Comparison of ENCODE assay signal across 12 cellular contexts in genomic region chr14:24280797-24281460, GRCh38. TPM values are rescaled to one million over a fixed set of nuclear protein-coding genes. Genes with fewer than 3 reads are reported as not detected.
A peak's percentile ranks its signal among the peaks of the same experiment; 100 is the strongest.
DNase-seq lines count a peak whose midpoint lies in the region; ATAC-seq lines count a peak whose summit lies in the region.
"Had no signal": no experiment of that assay in that cellular context is flagged by ENCODE, and none has a peak within 500 bp of the region (broad histone marks: within the 10 kb centered on the region; RNA-seq: fewer than 3 reads in every experiment).

No MANE protein-coding gene starts in this region.

- no peak for DNase-seq in CD4-positive, CD25-positive, alpha-beta regulatory T cell
- DNase-seq in adipocyte (ENCODE audit: low read depth) (peak; percentile 42), immature natural killer cell (no peak), HCEC 1CT (no peak)
- DNase-seq: brain microvascular endothelial cell, endodermal cell, hypothalamus, natural killer cell, sigmoid colon had no signal

- H3K27ac ChIP-seq in CD4-positive, CD25-positive, alpha-beta regulatory T cell (ENCODE audit: insufficient read depth, low read length, poor library complexity, severe bottlenecking): no peak overlapping the region
- H3K27ac ChIP-seq: brain microvascular endothelial cell, sigmoid colon had no signal

- H3K27ac Mint-ChIP-seq in CD4-positive, CD25-positive, alpha-beta regulatory T cell: peak overlapping the region in 2 of 3 donors; percentile 55 to 83
- H3K27ac Mint-ChIP-seq in immature natural killer cell: peak overlapping the region; percentile 43 to 76 (median 61)
- H3K27ac Mint-ChIP-seq: endodermal cell had no signal

- H3K36me3 ChIP-seq in CD4-positive, CD25-positive, alpha-beta regulatory T cell (ENCODE audit: control insufficient read depth, insufficient read depth, low read length): no peaks in the 10 kb centered on the region
- no peaks in the 10 kb centered on the region for H3K36me3 ChIP-seq in adipocyte (ENCODE audit: control insufficient read depth, insufficient read depth, low read length, severe bottlenecking)
- H3K36me3 ChIP-seq: brain microvascular endothelial cell, sigmoid colon had no signal

- H3K4me3 Mint-ChIP-seq in CD4-positive, CD25-positive, alpha-beta regulatory T cell: no peak overlapping the region
- no peak overlapping the region for H3K4me3 Mint-ChIP-seq in immature natural killer cell
- H3K4me3 Mint-ChIP-seq: endodermal cell, natural killer cell had no signal

- H3K9ac ChIP-seq in adipocyte (ENCODE audit: low read length): peak overlapping the region; percentile 55

- no peaks in the 10 kb centered on the region for H3K27me3 ChIP-seq in CD4-positive, CD25-positive, alpha-beta regulatory T cell (ENCODE audit: control insufficient read depth, insufficient read depth, low read length)
- H3K27me3 ChIP-seq in adipocyte (replicated peaks; ENCODE audit: control insufficient read depth, insufficient read depth, low read length): no peaks in the 10 kb centered on the region
- H3K27me3 ChIP-seq: brain microvascular endothelial cell, sigmoid colon had no signal

- peaks cover 13% of the 10 kb centered on the region for H3K4me1 ChIP-seq in CD4-positive, CD25-positive, alpha-beta regulatory T cell (ENCODE audit: control insufficient read depth, insufficient read depth, low read length, poor library complexity, severe bottlenecking)
- peaks cover 38% of the 10 kb centered on the region for H3K4me1 ChIP-seq in adipocyte (ENCODE audit: control insufficient read depth, insufficient read depth, low read length)
- H3K4me1 ChIP-seq: sigmoid colon had no signal

- peaks cover 8 to 31% (median 16%) of the 10 kb centered on the region in 4 donors for H3K4me1 Mint-ChIP-seq in CD4-positive, CD25-positive, alpha-beta regulatory T cell
- peaks cover 5 to 8% of the 10 kb centered on the region in 2 donors for H3K4me1 Mint-ChIP-seq in immature natural killer cell
- H3K4me1 Mint-ChIP-seq: endodermal cell had no signal

- no peaks in the 10 kb centered on the region for H3K27me3 Mint-ChIP-seq in CD4-positive, CD25-positive, alpha-beta regulatory T cell
- H3K27me3 Mint-ChIP-seq in immature natural killer cell (ENCODE audit: low read depth in 3 of 3): peaks cover 0 to 3% (median 1%) of the 10 kb centered on the region in 3 donors

- H3K9me3 ChIP-seq in CD4-positive, CD25-positive, alpha-beta regulatory T cell (ENCODE audit: control insufficient read depth in 2 of 2, low read length in 2 of 2): no peaks in the 10 kb centered on the region
- no peaks in the 10 kb centered on the region for H3K9me3 ChIP-seq in adipocyte (ENCODE audit: control insufficient read depth, low read length)
- H3K9me3 ChIP-seq: sigmoid colon had no signal

- H3K4me3 ChIP-seq in CD4-positive, CD25-positive, alpha-beta regulatory T cell (ENCODE audit: low read depth, low read length): no peak overlapping the region
- H3K4me3 ChIP-seq in adipocyte (ENCODE audit: low read length): peak overlapping the region; percentile 13
- H3K4me3 ChIP-seq: GM12878, sigmoid colon had no signal

- no peak for ATAC-seq in CD4-positive, CD25-positive, alpha-beta regulatory T cell (ENCODE audit: low read depth in 2 of 2)
- ATAC-seq in HG03025 (IDR thresholded peaks at IDR 0.05; ENCODE audit: low FRiP score, unreplicated experiment) (no peak), HG03097 (IDR thresholded peaks at IDR 0.05; ENCODE audit: low FRiP score, unreplicated experiment) (no peak)
- ATAC-seq: natural killer cell had no signal

- no peaks in the 10 kb centered on the region for H3K36me3 Mint-ChIP-seq in CD4-positive, CD25-positive, alpha-beta regulatory T cell
- peaks cover 0 to 6% (median 0%) of the 10 kb centered on the region in 3 donors for H3K36me3 Mint-ChIP-seq in immature natural killer cell
- H3K36me3 Mint-ChIP-seq: natural killer cell had no signal

- H3K9me3 Mint-ChIP-seq in CD4-positive, CD25-positive, alpha-beta regulatory T cell: no peaks in the 10 kb centered on the region
- H3K9me3 Mint-ChIP-seq in immature natural killer cell: no peaks in the 10 kb centered on the region
- H3K9me3 Mint-ChIP-seq: endodermal cell, natural killer cell had no signal

RNA-seq across cellular contexts. Expression of gene RABGGTA, which starts 9.5 kb away (rescaled TPM):
- total RNA-seq in CD4-positive, CD25-positive, alpha-beta regulatory T cell: 78.6 TPM
- 10 to 100 TPM; 25.1 to 40.4 (median 30.3) TPM for polyA plus RNA-seq in CD4-positive, CD25-positive, alpha-beta regulatory T cell
- 10 to 100 TPM; 23.3 to 52.0 (median 38.6) TPM for polyA plus RNA-seq in immature natural killer cell

RNA-seq across cellular contexts. Expression of gene TGM1, which starts 18.0 kb away (rescaled TPM):
- 4.0 TPM for total RNA-seq in CD4-positive, CD25-positive, alpha-beta regulatory T cell
- polyA plus RNA-seq in CD4-positive, CD25-positive, alpha-beta regulatory T cell: not detected
- polyA plus RNA-seq in immature natural killer cell: under 1 TPM in 1 of 3 donors, not detected in 2; 0.41 TPM

RNA-seq across cellular contexts. Expression of gene DHRS1, which starts 18.7 kb away (rescaled TPM):
- 41.2 TPM for total RNA-seq in CD4-positive, CD25-positive, alpha-beta regulatory T cell
- polyA plus RNA-seq in CD4-positive, CD25-positive, alpha-beta regulatory T cell: 10 to 100 TPM; 21.7 to 48.5 (median 31.9) TPM
- polyA plus RNA-seq in immature natural killer cell: 10 to 100 TPM; 31.4 to 35.9 (median 31.7) TPM

RNA-seq across cellular contexts. Expression of gene NOP9, which starts 18.7 kb away (rescaled TPM):
- total RNA-seq in CD4-positive, CD25-positive, alpha-beta regulatory T cell: 30.0 TPM
- polyA plus RNA-seq in CD4-positive, CD25-positive, alpha-beta regulatory T cell: 1 to 10 TPM; 1.3 to 2.5 (median 1.8) TPM
- polyA plus RNA-seq in immature natural killer cell: 1 to 10 TPM in 2 of 3 donors, not detected in 1; 1.4 to 2.4 TPM

RNA-seq across cellular contexts. Expression of gene CIDEB, which starts 26.8 kb away (rescaled TPM):
- total RNA-seq in CD4-positive, CD25-positive, alpha-beta regulatory T cell: 13.2 TPM
- polyA plus RNA-seq in CD4-positive, CD25-positive, alpha-beta regulatory T cell: 10 to 100 TPM in 2 of 4 donors, 1 to 10 TPM in 2; 8.9 to 13.6 (median 9.7) TPM
- 10 to 100 TPM; 31.6 to 81.9 (median 52.1) TPM for polyA plus RNA-seq in immature natural killer cell
